ENCODE assay signal across 15 cellular contexts in the genomic region with DNA sequence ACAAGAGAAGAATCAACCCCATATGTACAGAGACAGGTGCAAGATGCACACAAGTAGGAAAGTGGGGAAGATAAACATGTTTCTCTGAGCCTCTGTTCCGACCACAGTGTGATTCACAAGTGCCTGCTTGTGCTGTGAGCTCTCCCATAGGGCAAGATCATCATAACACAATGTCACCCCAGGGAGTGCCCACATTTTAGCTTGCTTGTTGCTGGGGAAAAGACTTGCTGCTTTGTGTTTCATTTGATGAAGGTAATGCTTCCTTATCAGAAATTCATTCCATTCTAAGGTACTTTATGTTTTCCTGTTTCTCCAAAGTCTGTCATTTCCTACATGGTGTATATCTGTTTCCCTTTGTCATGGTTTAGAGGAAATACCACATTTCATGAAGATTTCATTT.
A peak's percentile ranks its signal among the peaks of the same experiment; 100 is the strongest.
DNase-seq lines count a peak whose midpoint lies in the region; ATAC-seq and TF ChIP-seq lines count a peak whose summit lies in the region.
"Had no signal": no experiment of that assay in that cellular context is flagged by ENCODE, and none has a peak within 500 bp of the region (broad histone marks: within the 10 kb centered on the region; RNA-seq: fewer than 3 reads in every experiment).

No MANE protein-coding gene starts in this region.

- H4K91ac ChIP-seq in H9 (ENCODE audit: insufficient read length, low read depth, low read length): no peak overlapping the region

- no peak for ATAC-seq in Panc1

- H3K27me3 Mint-ChIP-seq in H9 (ENCODE audit: low read depth): no peaks in the 10 kb centered on the region; the same call in 1 of the 2 replicates

- H3K27ac ChIP-seq in Panc1 (ENCODE audit: low read length) (peak overlapping the region; percentile 39; the same call in 1 of the 2 replicates), epithelial cell of prostate (peak overlapping the region; percentile 84), H9 (ENCODE audit: insufficient read length, low read depth, low read length) (no peak overlapping the region)
- H3K27ac ChIP-seq: 22Rv1 had no signal

- H3K36me3 Mint-ChIP-seq in H9 (ENCODE audit: insufficient read depth in 1 of 3, low read depth in 3 of 3): peaks cover 14 to 18% (median 18%) of the 10 kb centered on the region in 3 experiments; a peak in 5 of 7 replicates

- in situ Hi-C loops in Panc1 (cut with HindIII; ENCODE audit: low pct_unique_long_range_greater_than_20kb, low sequenced_read_pairs): no loop called here

- H3K56ac ChIP-seq in H9 (ENCODE audit: insufficient read length, low read depth, low read length): no peak overlapping the region

- no peak overlapping the region for H2AK5ac ChIP-seq in H9 (ENCODE audit: insufficient read length, low read length)

- H2BK20ac ChIP-seq in H9 (ENCODE audit: low read depth, low read length, poor library complexity, severe bottlenecking): no peak overlapping the region

- no peak overlapping the region for H2BK120ac ChIP-seq in H9 (ENCODE audit: low read depth, low read length, poor library complexity, severe bottlenecking)

- no TSS peak for BruUV-seq in Panc1 (replicated peaks; lab: Mats Ljungman, UMichigan)

- peaks cover 70 to 73% of the 10 kb centered on the region in 2 experiments for H3K9me3 Mint-ChIP-seq in H9

- no peaks in the 10 kb centered on the region for H3K79me2 ChIP-seq in H9 (ENCODE audit: insufficient read depth, low read length)

- H3K4me3 ChIP-seq in Panc1 (ENCODE audit: low read depth in 2 of 2, low read length in 2 of 2) (no peak overlapping the region), skeletal muscle cell (ENCODE audit: low read depth, low read length) (no peak overlapping the region)
- H3K4me3 ChIP-seq: skin epidermis had no signal

- peaks cover 11% of the 10 kb centered on the region for H3K4me1 ChIP-seq in Panc1 (ENCODE audit: control insufficient read depth, insufficient read depth, low read length)
- H3K4me1 ChIP-seq in H9 (ENCODE audit: insufficient read depth, low read length): no peaks in the 10 kb centered on the region; the same call in 1 of the 2 replicates

- CTCF ChIA-PET in Panc1 (lab: Charles Lee): no interaction called here

- H3K36me3 ChIP-seq in Panc1 (ENCODE audit: control insufficient read depth, insufficient read depth, low read length): no peaks in the 10 kb centered on the region

- POLR2A ChIA-PET in Panc1 (lab: Charles Lee): no interaction called here

- no peak overlapping the region for H3K4me2 ChIP-seq in H9 (ENCODE audit: insufficient read depth, insufficient read length, low read length)

- H3K79me1 ChIP-seq in H9 (ENCODE audit: insufficient read depth, low read depth, low read length, poor library complexity, severe bottlenecking): no peaks in the 10 kb centered on the region

- TF ChIP-seq CTCF in Panc1 (IDR thresholded peaks at IDR 0.05) (no peak), H9 (conservative IDR thresholded peaks at IDR 0.05) (no peak)

- no peak overlapping the region for H2BK12ac ChIP-seq in H9 (ENCODE audit: insufficient read length, low read depth, low read length)

- H3K4me1 Mint-ChIP-seq in H9: peaks cover 5 to 8% of the 10 kb centered on the region in 2 experiments; a peak in 3 of 4 replicates

- no peak overlapping the region for H4K5ac ChIP-seq in H9 (ENCODE audit: insufficient read length, low read depth, low read length)

- no peak overlapping the region for H3K18ac ChIP-seq in H9 (ENCODE audit: insufficient read length, low read depth, low read length)

- H3K27me3 ChIP-seq in Panc1 (ENCODE audit: control insufficient read depth, insufficient read depth, low read length) (no peaks in the 10 kb centered on the region), H9 (ENCODE audit: insufficient read depth, low read length) (no peaks in the 10 kb centered on the region)

- H2AFZ ChIP-seq in H9 (ENCODE audit: low read length): no peak overlapping the region

- no peak overlapping the region for H4K8ac ChIP-seq in H9 (replicated peaks; ENCODE audit: insufficient read length, low read depth, low read length)

- H3K14ac ChIP-seq in H9 (ENCODE audit: insufficient read depth, low read length): no peak overlapping the region

- H3K9ac ChIP-seq in H9 (ENCODE audit: extremely low read depth, insufficient read length, low read length): no peak overlapping the region

- no peak overlapping the region for H3K27ac Mint-ChIP-seq in H9

- DNase-seq in DMS53 (lab: John Stamatoyannopoulos, UW): peak; percentile 20
- DNase-seq in DMS53 treated with DMSO at 0.1 percent for 48 hours (lab: John Stamatoyannopoulos, UW; ENCODE audit: unreplicated experiment): no peak
- DNase-seq in Panc1 (ENCODE audit: low read depth, low spot score): no peak
- peak; percentile 76 for DNase-seq in epithelial cell of prostate (ENCODE audit: low read depth, low spot score)
- DNase-seq in skeletal muscle cell (ENCODE audit: low read depth): peak; percentile 55
- no peak for DNase-seq in H9
- DNase-seq in NOMO-1 treated with dmso at 0.1 percent for 144 hours (lab: John Stamatoyannopoulos, UW; ENCODE audit: unreplicated experiment): no peak
- no peak for DNase-seq in T-helper 1 cell
- DNase-seq: aorta, GOT3, KG1, NCI-H345, SIG-M5 had no signal

- H3K23me2 ChIP-seq in H9 (ENCODE audit: insufficient read length, low read depth, low read length, poor library complexity, severe bottlenecking): no peaks in the 10 kb centered on the region

- H3K9me3 ChIP-seq in Panc1 (ENCODE audit: control insufficient read depth, insufficient read depth, low read depth, low read length) (peaks cover 9% of the 10 kb centered on the region; the same call in 1 of the 2 replicates), H9 (ENCODE audit: control insufficient read depth, low read depth, low read length) (peaks cover 10% of the 10 kb centered on the region)

- no CpG with 5 or more reads among the region's 1 CpG for WGBS in H9 (ENCODE audit: extremely low coverage, insufficient read length, low lambda C conversion rate)

- intact Hi-C loops in Panc1 (cut with micrococcal nuclease; ENCODE audit: unreplicated experiment): loop anchor here (10.0 kb wide), 1 partner anchor 180 kb away; no protein-coding TSS in a partner anchor

- H4K20me1 ChIP-seq in H9 (ENCODE audit: control insufficient read depth, insufficient read depth, insufficient read length): no peaks in the 10 kb centered on the region

- no peak overlapping the region for H3K4ac ChIP-seq in H9 (ENCODE audit: low read depth, low read length)

- no peak overlapping the region for H3K23ac ChIP-seq in H9 (ENCODE audit: insufficient read length, low read depth, low read length)

- H2BK5ac ChIP-seq in H9 (ENCODE audit: insufficient read length, low read length): no peak overlapping the region

- no peak overlapping the region for H3K4me3 Mint-ChIP-seq in H9

- no peak overlapping the region for H2BK15ac ChIP-seq in H9 (ENCODE audit: low read depth, low read length)

- no peak overlapping the region for H3T11ph ChIP-seq in H9 (ENCODE audit: low read length)

Comparison
In these comparisons a context has a peak if more than half of its experiments do, and no peak if none do; other contexts are left out.
1. DNase-seq: peak in DMS53 (single experiment), epithelial cell of prostate (single experiment) and skeletal muscle cell (single experiment); none in DMS53 treated with DMSO at 0.1 percent for 48 hours (single experiment), Panc1 (single experiment), H9 (single experiment), NOMO-1 treated with dmso at 0.1 percent for 144 hours (single experiment) and T-helper 1 cell (0 of 5).